1 cellular context compared by ENCODE assay signal in the genomic region with DNA sequence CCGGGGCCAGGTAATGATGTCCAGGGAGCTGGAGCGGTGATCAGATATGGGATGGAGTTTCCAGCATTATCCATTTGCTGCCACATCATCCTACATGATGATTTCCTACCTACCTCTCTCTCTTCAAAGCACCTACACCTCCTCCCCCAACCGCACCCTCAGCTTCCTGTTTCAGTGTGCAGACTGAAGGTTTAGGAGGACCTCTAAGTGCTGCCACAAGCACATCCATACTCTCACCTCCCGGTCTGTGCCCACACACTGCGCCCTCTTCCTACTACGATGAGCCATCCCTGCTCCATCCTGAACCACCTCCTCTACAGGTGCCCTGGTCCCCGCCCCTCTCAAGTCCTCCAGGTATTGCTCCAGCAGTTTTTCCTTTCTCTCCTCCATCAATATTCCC.
TF ChIP-seq lines count a peak whose summit lies in the region.

No MANE protein-coding gene starts in this region.

TF ChIP-seq in IMR-90, 13 proteins besides CTCF, POLR2A, EP300 and RAD21:
- no peak for TF ChIP-seq MXI1 (IDR thresholded peaks at IDR 0.05; ENCODE audit: borderline replicate concordance, low read depth, low read length)
- no peak for TF ChIP-seq BHLHE40 (IDR thresholded peaks at IDR 0.05; ENCODE audit: low read depth, low read length)
- no peak for TF ChIP-seq CHD1 (IDR thresholded peaks at IDR 0.05; ENCODE audit: low read depth, low read length)
TF ChIP-seq in IMR-90: peak in this region for 0.
